10 cellular contexts compared by ENCODE assay signal in the genomic region with DNA sequence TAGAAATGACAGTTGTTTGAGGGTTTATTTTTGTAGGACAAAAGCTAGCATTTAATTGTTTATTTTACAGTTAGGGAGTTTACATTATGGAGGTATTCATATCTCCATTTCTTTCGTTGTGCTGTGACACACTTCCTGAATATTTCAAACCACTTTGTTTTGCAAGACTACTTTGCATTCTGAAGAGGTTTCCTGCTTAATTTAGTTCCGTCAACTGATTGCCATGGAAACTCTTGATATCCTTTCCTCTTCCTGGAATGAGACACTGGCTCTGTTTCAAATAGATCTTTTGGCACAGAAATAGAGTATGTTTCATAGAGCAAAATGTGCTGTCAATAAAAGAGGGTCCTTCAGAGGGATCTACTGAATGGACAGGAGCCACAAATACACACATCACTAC.
DNase-seq lines count a peak whose midpoint lies in the region; ATAC-seq, FAIRE-seq and TF ChIP-seq lines count a peak whose summit lies in the region.
"Had no signal": no experiment of that assay in that cellular context is flagged by ENCODE, and none has a peak within 500 bp of the region (broad histone marks: within the 10 kb centered on the region; RNA-seq: fewer than 3 reads in every experiment).

No MANE protein-coding gene starts in this region.

- H3K4me1 Mint-ChIP-seq in CD4-positive, CD25-positive, alpha-beta regulatory T cell, result peaks cover 27 to 41% (median 36%) of the 10 kb centered on the region in 4 donors
- H3K4me1 Mint-ChIP-seq in memory B cell, result peaks cover 16% of the 10 kb centered on the region

- H3K9me3 Mint-ChIP-seq in CD4-positive, CD25-positive, alpha-beta regulatory T cell, result no peaks in the 10 kb centered on the region
- H3K9me3 Mint-ChIP-seq in memory B cell, result peaks cover 1% of the 10 kb centered on the region
- H3K9me3 Mint-ChIP-seq: activated CD4-positive, alpha-beta T cell treated with anti-CD3 and anti-CD28 coated beads, Interleukin-2, amount 10 ng/mL, durations not matched to agents 7 days and 5 days had no signal

- no peak for DNase-seq in CD4-positive, CD25-positive, alpha-beta regulatory T cell
- DNase-seq in NCI-H1048 (lab: John Stamatoyannopoulos, UW) (peak; percentile 58), astrocyte of the spinal cord (ENCODE audit: low read depth, low spot score) (peak; percentile 79), memory B cell (ENCODE audit: low spot score in 2 of 2) (no peak), urothelium cell line (ENCODE audit: low spot score) (no peak), D341Med (ENCODE audit: low spot score) (no peak)
- no peak for DNase-seq in stimulated activated CD4-positive, alpha-beta T cell treated with anti-CD3 and anti-CD28 coated beads, Interleukin-4, amount 100 ng/mL, for 1 hour
- DNase-seq: activated CD4-positive, alpha-beta T cell treated with anti-CD3 and anti-CD28 coated beads, Interleukin-2, amount 10 ng/mL, durations not matched to agents 7 days and 5 days had no signal

- ATAC-seq in CD4-positive, CD25-positive, alpha-beta regulatory T cell (ENCODE audit: low read depth in 2 of 2), result no peak
- peak; percentile 76 for ATAC-seq in memory B cell (ENCODE audit: low read depth)
- ATAC-seq in HG03342 (IDR thresholded peaks at IDR 0.05; ENCODE audit: unreplicated experiment), result no peak

- H3K27me3 ChIP-seq in CD4-positive, CD25-positive, alpha-beta regulatory T cell (ENCODE audit: control insufficient read depth, insufficient read depth, low read length), result no peaks in the 10 kb centered on the region

- H3K27ac Mint-ChIP-seq in CD4-positive, CD25-positive, alpha-beta regulatory T cell, result peak overlapping the region in 1 of 3 donors; percentile 56
- H3K27ac Mint-ChIP-seq in memory B cell, result no peak overlapping the region
- H3K27ac Mint-ChIP-seq: activated CD4-positive, alpha-beta T cell treated with anti-CD3 and anti-CD28 coated beads, Interleukin-2, amount 10 ng/mL, durations not matched to agents 7 days and 5 days had no signal

- no peaks in the 10 kb centered on the region for H3K36me3 ChIP-seq in CD4-positive, CD25-positive, alpha-beta regulatory T cell (ENCODE audit: control insufficient read depth, insufficient read depth, low read length)
- H3K36me3 ChIP-seq: prostate gland had no signal

- no peak for FAIRE-seq in urothelium cell line (lab: Jason Lieb, UNC)

- H3K9me3 ChIP-seq in CD4-positive, CD25-positive, alpha-beta regulatory T cell (ENCODE audit: control insufficient read depth in 2 of 2, low read length in 2 of 2), result no peaks in the 10 kb centered on the region
- H3K9me3 ChIP-seq: prostate gland had no signal

- H3K27me3 Mint-ChIP-seq in CD4-positive, CD25-positive, alpha-beta regulatory T cell, result no peaks in the 10 kb centered on the region
- peaks cover 5% of the 10 kb centered on the region for H3K27me3 Mint-ChIP-seq in memory B cell

- peak overlapping the region in 1 of 4 donors; percentile 6 for H3K4me3 Mint-ChIP-seq in CD4-positive, CD25-positive, alpha-beta regulatory T cell
- H3K4me3 Mint-ChIP-seq in memory B cell, result peak overlapping the region; percentile 19
- H3K4me3 Mint-ChIP-seq: activated CD4-positive, alpha-beta T cell treated with anti-CD3 and anti-CD28 coated beads, Interleukin-2, amount 10 ng/mL, durations not matched to agents 7 days and 5 days had no signal

- no peaks in the 10 kb centered on the region for H3K36me3 Mint-ChIP-seq in CD4-positive, CD25-positive, alpha-beta regulatory T cell
- no peaks in the 10 kb centered on the region for H3K36me3 Mint-ChIP-seq in memory B cell

- in situ Hi-C loops in astrocyte of the spinal cord (cut with HindIII; ENCODE audit: low sequenced_read_pairs), result no loop called here

- TF ChIP-seq CTCF in astrocyte of the spinal cord (IDR thresholded peaks at IDR 0.05; ENCODE audit: low read depth, low read length), result no peak

- peaks cover 14% of the 10 kb centered on the region for H3K4me1 ChIP-seq in CD4-positive, CD25-positive, alpha-beta regulatory T cell (ENCODE audit: control insufficient read depth, insufficient read depth, low read length, poor library complexity, severe bottlenecking)
- H3K4me1 ChIP-seq: prostate gland had no signal

- H3K4me3 ChIP-seq in CD4-positive, CD25-positive, alpha-beta regulatory T cell (ENCODE audit: low read depth, low read length), result peak overlapping the region; percentile 27
- no peak overlapping the region for H3K4me3 ChIP-seq in astrocyte of the spinal cord (ENCODE audit: low read depth, low read length)
- H3K4me3 ChIP-seq: prostate gland had no signal

- H3K27ac ChIP-seq in CD4-positive, CD25-positive, alpha-beta regulatory T cell (ENCODE audit: insufficient read depth, low read length, poor library complexity, severe bottlenecking), result no peak overlapping the region
- H3K27ac ChIP-seq: prostate gland had no signal

Comparison
In these comparisons a context has a peak if more than half of its experiments do, and no peak if none do; other contexts are left out.
1. DNase-seq: peak in NCI-H1048 (single experiment) and astrocyte of the spinal cord (single experiment); none in CD4-positive, CD25-positive, alpha-beta regulatory T cell (0 of 3), memory B cell (0 of 2), urothelium cell line (single experiment), D341Med (single experiment) and stimulated activated CD4-positive, alpha-beta T cell treated with anti-CD3 and anti-CD28 coated beads, Interleukin-4, amount 100 ng/mL, for 1 hour (single experiment).